ENCODE assay signal across 2 cellular contexts in the genomic region with DNA sequence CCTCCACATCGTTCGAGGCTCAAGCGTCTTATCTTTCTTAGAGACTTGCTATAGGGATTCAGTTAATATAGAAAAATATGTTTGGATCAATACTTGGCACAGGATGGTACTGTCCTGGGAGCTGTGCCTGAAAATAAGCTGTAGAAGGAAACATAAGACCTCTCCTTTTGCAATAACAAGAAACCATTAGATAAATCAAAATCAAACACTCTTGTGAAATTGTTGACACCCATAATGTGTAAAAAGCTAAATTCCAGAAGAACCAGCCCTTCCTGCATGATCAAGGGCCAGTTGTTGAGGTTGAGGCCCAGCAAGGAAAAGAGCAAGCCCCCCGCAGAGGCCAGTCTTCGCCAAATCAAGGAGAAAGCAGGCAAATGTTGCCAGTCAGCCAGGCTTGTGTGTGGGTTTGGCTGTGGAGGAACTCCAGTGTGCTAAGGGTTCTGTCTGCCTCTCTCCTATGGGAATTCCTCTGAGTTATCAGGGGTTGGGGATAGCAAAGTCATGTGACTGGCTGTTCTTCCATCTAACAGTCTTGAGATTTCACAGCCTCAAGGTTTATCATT.
TF ChIP-seq lines count a peak whose summit lies in the region.

No MANE protein-coding gene starts in this region.

TF ChIP-seq in IMR-90, 13 proteins besides CTCF, POLR2A, EP300 and RAD21:
- no peak for TF ChIP-seq MXI1 (IDR thresholded peaks at IDR 0.05; ENCODE audit: borderline replicate concordance, low read depth, low read length)
- TF ChIP-seq, protein P1, sequence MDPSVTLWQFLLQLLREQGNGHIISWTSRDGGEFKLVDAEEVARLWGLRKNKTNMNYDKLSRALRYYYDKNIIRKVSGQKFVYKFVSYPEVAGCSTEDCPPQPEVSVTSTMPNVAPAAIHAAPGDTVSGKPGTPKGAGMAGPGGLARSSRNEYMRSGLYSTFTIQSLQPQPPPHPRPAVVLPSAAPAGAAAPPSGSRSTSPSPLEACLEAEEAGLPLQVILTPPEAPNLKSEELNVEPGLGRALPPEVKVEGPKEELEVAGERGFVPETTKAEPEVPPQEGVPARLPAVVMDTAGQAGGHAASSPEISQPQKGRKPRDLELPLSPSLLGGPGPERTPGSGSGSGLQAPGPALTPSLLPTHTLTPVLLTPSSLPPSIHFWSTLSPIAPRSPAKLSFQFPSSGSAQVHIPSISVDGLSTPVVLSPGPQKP (IDR thresholded peaks at IDR 0.05; ENCODE audit: borderline replicate concordance, low read depth, low read length): no peak
- no peak for TF ChIP-seq MAFK (IDR thresholded peaks at IDR 0.05; ENCODE audit: low read depth, low read length)

TF ChIP-seq in H1, 55 proteins besides CTCF, POLR2A, EP300 and RAD21:
- TF ChIP-seq RBBP5 (IDR thresholded peaks at IDR 0.05; ENCODE audit: borderline replicate concordance, low read depth, low read length) (no peak), CBX8 (IDR thresholded peaks at IDR 0.05; ENCODE audit: borderline replicate concordance, low read depth, low read length) (no peak), SUZ12 (IDR thresholded peaks at IDR 0.05; ENCODE audit: low read length) (no peak), TBP (IDR thresholded peaks at IDR 0.05; ENCODE audit: low read depth, low read length) (no peak), CHD7 (IDR thresholded peaks at IDR 0.05; ENCODE audit: insufficient replicate concordance, low read length) (no peak), FOSL1 (IDR thresholded peaks at IDR 0.05; ENCODE audit: insufficient read depth, low read depth, low read length) (no peak), CHD2 (IDR thresholded peaks at IDR 0.05; ENCODE audit: low read length) (no peak), TAF7 (optimal IDR thresholded peaks at IDR 0.05; ENCODE audit: borderline replicate concordance, low read depth, low read length) (no peak), SRF (IDR thresholded peaks at IDR 0.05; ENCODE audit: low read depth, low read length) (no peak), EGR1 (IDR thresholded peaks at IDR 0.05; ENCODE audit: borderline replicate concordance, low read depth, low read length) (no peak), CHD1 (IDR thresholded peaks at IDR 0.05; ENCODE audit: low read depth, low read length) (no peak), GABPA (IDR thresholded peaks at IDR 0.05; ENCODE audit: borderline replicate concordance, insufficient read depth, low read length) (no peak), POU5F1 (IDR thresholded peaks at IDR 0.05; ENCODE audit: low read depth, low read length) (no peak), HDAC2 (IDR thresholded peaks at IDR 0.05; ENCODE audit: borderline replicate concordance in 1 of 2, low read depth in 2 of 2, low read length in 2 of 2) (no peak), SP4 (IDR thresholded peaks at IDR 0.05; ENCODE audit: low read length) (no peak)
